Comparison of ENCODE assay signal across 8 cellular contexts in genomic region chr7:102395958-102396709, GRCh38. TPM values are rescaled to one million over a fixed set of nuclear protein-coding genes. Genes with fewer than 3 reads are reported as not detected.
DNase-seq lines count a peak whose midpoint lies in the region; ATAC-seq and TF ChIP-seq lines count a peak whose summit lies in the region.

PRKRIP1 (plus strand) TSS chr7:102396363; CDS start chr7:102396412, 49 bp downstream.

- peaks cover 17% of the 10 kb centered on the region for H3K27me3 Mint-ChIP-seq in glutamatergic neuron (ENCODE audit: unreplicated experiment)

- H4K20me1 ChIP-seq in osteoblast (ENCODE audit: insufficient read depth, low read length), result no peaks in the 10 kb centered on the region

- peaks cover 17 to 36% of the 10 kb centered on the region in 2 donors for H3K36me3 Mint-ChIP-seq in activated naive CD4-positive, alpha-beta T cell treated with anti-CD3 and anti-CD28 coated beads, Interleukin-2, amount 50 U/mL, for 72 hours
- H3K36me3 Mint-ChIP-seq in glutamatergic neuron (ENCODE audit: unreplicated experiment), result peaks cover 4% of the 10 kb centered on the region

- ATAC-seq in HG02642 (IDR thresholded peaks at IDR 0.05; ENCODE audit: poor library complexity, unreplicated experiment), result peak; percentile 98
- peak; percentile 97 to 98 for ATAC-seq in activated naive CD4-positive, alpha-beta T cell treated with anti-CD3 and anti-CD28 coated beads, Interleukin-2, amount 50 U/mL, for 72 hours

- H3K9me3 ChIP-seq in osteoblast (ENCODE audit: low read depth, low read length), result no peaks in the 10 kb centered on the region
- H3K9me3 ChIP-seq in testis, result no peaks in the 10 kb centered on the region

- H3K27ac ChIP-seq in osteoblast (ENCODE audit: low read depth, low read length) (peak within 1 kb of the TSS; percentile 86), testis (peak within 1 kb of the TSS; percentile 74)

- H2AFZ ChIP-seq in osteoblast (ENCODE audit: low read length), result peak within 1 kb of the TSS; percentile 91

- peak within 1 kb of the TSS; percentile 94 to 95 for H3K27ac Mint-ChIP-seq in activated naive CD4-positive, alpha-beta T cell treated with anti-CD3 and anti-CD28 coated beads, Interleukin-2, amount 50 U/mL, for 72 hours
- peak within 1 kb of the TSS; percentile 100 for H3K27ac Mint-ChIP-seq in glutamatergic neuron (ENCODE audit: unreplicated experiment)

- H3K4me3 Mint-ChIP-seq in glutamatergic neuron (ENCODE audit: unreplicated experiment), result peak within 1 kb of the TSS; percentile 99

- H3K9me3 Mint-ChIP-seq in activated naive CD4-positive, alpha-beta T cell treated with anti-CD3 and anti-CD28 coated beads, Interleukin-2, amount 50 U/mL, for 72 hours, result no peaks in the 10 kb centered on the region
- peaks cover 9% of the 10 kb centered on the region for H3K9me3 Mint-ChIP-seq in glutamatergic neuron (ENCODE audit: unreplicated experiment)

- H3K4me1 ChIP-seq in osteoblast (ENCODE audit: insufficient read depth, low read length) (peaks cover 15% of the 10 kb centered on the region), testis (peaks cover 6% of the 10 kb centered on the region)

- H3K79me2 ChIP-seq in osteoblast (ENCODE audit: insufficient read depth, low read length), result peaks cover 21% of the 10 kb centered on the region

- peaks cover 5% of the 10 kb centered on the region for H3K4me1 Mint-ChIP-seq in glutamatergic neuron (ENCODE audit: low read depth, unreplicated experiment)

- intact Hi-C loops in testis (cut with DNase I; ENCODE audit: low total_unique reads), result no loop called here

- peak within 1 kb of the TSS; percentile 99 for H3K4me3 ChIP-seq in osteoblast (ENCODE audit: insufficient read depth, low read length)
- peak within 1 kb of the TSS; percentile 71 to 75 for H3K4me3 ChIP-seq in testis

- TF ChIP-seq POLR2A in testis (IDR thresholded peaks at IDR 0.05), result no peak

- H3K36me3 ChIP-seq in osteoblast (ENCODE audit: insufficient read depth, low read length), result peaks cover 35% of the 10 kb centered on the region
- no peaks in the 10 kb centered on the region for H3K36me3 ChIP-seq in testis (ENCODE audit: low read depth, missing control alignments)

- 0 to 1% methylated on average over 47 to 54 of the region's 57 CpGs for WGBS in testis, 2 donors

- DNase-seq in GM10266 (ENCODE audit: extremely low spot score), result peak; percentile 87
- peak; percentile 94 for DNase-seq in NCI-H1105 treated with DMSO at 0.1 percent for 48 hours (lab: John Stamatoyannopoulos, UW)
- peak; percentile 81 for DNase-seq in SKM-1 treated with dmso at 0.1 percent for 144 hours (lab: John Stamatoyannopoulos, UW; ENCODE audit: unreplicated experiment)
- DNase-seq in activated naive CD4-positive, alpha-beta T cell treated with anti-CD3 and anti-CD28 coated beads, Interleukin-2, amount 50 U/mL, for 72 hours (ENCODE audit: low spot score in 2 of 2), result peak; percentile 76 to 79
- DNase-seq in glutamatergic neuron, result peak; percentile 83
- DNase-seq in osteoblast (ENCODE audit: insufficient read length, low spot score, missing footprints), result peak; percentile 93
- DNase-seq in testis, result peak; percentile 92

- H3K27me3 ChIP-seq in osteoblast (ENCODE audit: insufficient read depth, low read length), result no peaks in the 10 kb centered on the region
- no peaks in the 10 kb centered on the region for H3K27me3 ChIP-seq in testis

- peak within 1 kb of the TSS; percentile 99 for H3K4me2 ChIP-seq in osteoblast (ENCODE audit: insufficient read depth, low read length)

- TF ChIP-seq CTCF in GM10266 (IDR thresholded peaks at IDR 0.05; ENCODE audit: control insufficient read depth, insufficient read depth, low read depth, missing control alignments) (no peak), glutamatergic neuron (IDR thresholded peaks at IDR 0.05; ENCODE audit: partially characterized antibody, unreplicated experiment) (no peak), osteoblast (IDR thresholded peaks at IDR 0.05; ENCODE audit: extremely low read depth, low read depth, low read length) (no peak), testis (IDR thresholded peaks at IDR 0.05) (no peak)

RNA-seq across cellular contexts. Expression of gene PRKRIP1, which starts in this region (rescaled TPM):
- total RNA-seq in activated naive CD4-positive, alpha-beta T cell treated with anti-CD3 and anti-CD28 coated beads, Interleukin-2, amount 50 U/mL, for 72 hours, result 10 to 100 TPM; 22.9 to 42.3 TPM
- total RNA-seq in glutamatergic neuron (ENCODE audit: unreplicated experiment) (31.0 TPM), osteoblast (14.5 and 16.5 TPM in 2 replicates), testis (10 to 100 TPM; 52.5 to 71.1 TPM)
- 50.8 TPM for polyA plus RNA-seq in testis (ENCODE audit: insufficient read depth, low read depth, low replicate concordance)

Comparison
In these comparisons a context has a peak if more than half of its experiments do, and no peak if none do; other contexts are left out.
1. Peak in every context shown above with its lines: DNase-seq, ATAC-seq, H3K4me3 ChIP-seq and H3K27ac ChIP-seq.